ENCODE assay signal across 1 cellular context in the genomic region with DNA sequence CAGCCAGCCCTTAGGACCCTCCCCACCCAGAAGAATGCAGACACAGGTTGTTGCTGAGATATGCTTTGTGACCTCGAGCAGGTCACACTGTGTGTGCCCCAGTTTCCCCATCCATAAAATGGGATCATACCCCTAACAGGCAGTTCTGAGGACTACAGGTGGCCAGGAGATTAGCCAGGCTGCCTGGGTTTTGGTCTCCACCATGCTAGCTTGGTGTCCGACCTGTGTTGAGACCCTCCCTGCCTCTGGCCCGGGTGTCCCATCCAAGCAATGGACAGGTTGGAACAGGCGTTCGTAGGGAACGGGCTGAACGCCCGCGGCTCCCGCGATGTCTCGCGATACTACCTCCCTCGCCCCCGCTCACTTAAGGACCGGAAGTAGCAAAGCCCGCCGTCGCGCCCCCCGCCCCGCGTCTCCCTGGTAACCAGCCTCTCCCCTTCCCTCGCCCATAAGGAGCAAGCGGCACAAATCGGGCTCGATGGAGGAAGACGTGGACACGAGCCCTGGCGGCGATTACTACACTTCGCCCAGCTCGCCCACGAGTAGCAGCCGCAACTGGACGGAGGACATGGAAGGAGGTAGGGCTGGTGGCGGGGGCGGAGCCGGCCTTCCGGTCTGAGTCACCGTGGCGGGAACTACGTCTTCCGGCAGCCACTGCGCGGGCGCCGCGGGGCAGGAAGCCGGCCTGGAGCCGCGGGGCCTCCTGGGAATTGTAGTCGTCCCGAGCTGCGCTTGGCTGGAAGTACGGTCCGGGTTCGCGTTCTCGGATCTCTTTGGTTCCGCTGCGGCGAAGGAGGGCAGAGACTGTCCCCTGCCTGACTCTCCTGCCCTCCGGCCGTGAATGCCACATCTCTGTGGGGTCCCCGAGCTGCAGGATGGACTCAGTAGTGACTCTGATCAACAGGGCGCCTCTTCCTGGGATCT.
TF ChIP-seq lines count a peak whose summit lies in the region.

No MANE protein-coding gene starts in this region.

TF ChIP-seq in HepG2, 621 proteins besides CTCF, POLR2A, EP300 and RAD21 (continued from another document and continues in another):
- no peak for TF ChIP-seq ELK4 (CRISPR knock-in tag; IDR thresholded peaks at IDR 0.05; ENCODE audit: borderline replicate concordance)
- TF ChIP-seq PHF21A (CRISPR knock-in tag; IDR thresholded peaks at IDR 0.05): 0 out of 2 replicates have a peak, but pooled peaks have one; percentile 26
- no peak for TF ChIP-seq ZNF337 (CRISPR knock-in tag; IDR thresholded peaks at IDR 0.05; ENCODE audit: borderline replicate concordance, low read depth)
- no peak for TF ChIP-seq HNRNPK (IDR thresholded peaks at IDR 0.05; ENCODE audit: low read depth, low read length, poor library complexity, severe bottlenecking)
- TF ChIP-seq ZNF12 (CRISPR knock-in tag; IDR thresholded peaks at IDR 0.05): no peak
- no peak for TF ChIP-seq PAF1 (CRISPR knock-in tag; IDR thresholded peaks at IDR 0.05)
- TF ChIP-seq NFE2 (CRISPR knock-in tag; IDR thresholded peaks at IDR 0.05): no peak
- no peak for TF ChIP-seq ZBTB34 (CRISPR knock-in tag; IDR thresholded peaks at IDR 0.05)
- TF ChIP-seq SP1 (IDR thresholded peaks at IDR 0.05): no peak
- TF ChIP-seq SP1 (CRISPR knock-in tag; IDR thresholded peaks at IDR 0.05): peak; percentile 50; the same call in 1 of the 2 replicates
- peak; percentile 22; the same call in 1 of the 2 replicates for TF ChIP-seq KDM1A (CRISPR knock-in tag; IDR thresholded peaks at IDR 0.05)
- TF ChIP-seq, protein P1, sequence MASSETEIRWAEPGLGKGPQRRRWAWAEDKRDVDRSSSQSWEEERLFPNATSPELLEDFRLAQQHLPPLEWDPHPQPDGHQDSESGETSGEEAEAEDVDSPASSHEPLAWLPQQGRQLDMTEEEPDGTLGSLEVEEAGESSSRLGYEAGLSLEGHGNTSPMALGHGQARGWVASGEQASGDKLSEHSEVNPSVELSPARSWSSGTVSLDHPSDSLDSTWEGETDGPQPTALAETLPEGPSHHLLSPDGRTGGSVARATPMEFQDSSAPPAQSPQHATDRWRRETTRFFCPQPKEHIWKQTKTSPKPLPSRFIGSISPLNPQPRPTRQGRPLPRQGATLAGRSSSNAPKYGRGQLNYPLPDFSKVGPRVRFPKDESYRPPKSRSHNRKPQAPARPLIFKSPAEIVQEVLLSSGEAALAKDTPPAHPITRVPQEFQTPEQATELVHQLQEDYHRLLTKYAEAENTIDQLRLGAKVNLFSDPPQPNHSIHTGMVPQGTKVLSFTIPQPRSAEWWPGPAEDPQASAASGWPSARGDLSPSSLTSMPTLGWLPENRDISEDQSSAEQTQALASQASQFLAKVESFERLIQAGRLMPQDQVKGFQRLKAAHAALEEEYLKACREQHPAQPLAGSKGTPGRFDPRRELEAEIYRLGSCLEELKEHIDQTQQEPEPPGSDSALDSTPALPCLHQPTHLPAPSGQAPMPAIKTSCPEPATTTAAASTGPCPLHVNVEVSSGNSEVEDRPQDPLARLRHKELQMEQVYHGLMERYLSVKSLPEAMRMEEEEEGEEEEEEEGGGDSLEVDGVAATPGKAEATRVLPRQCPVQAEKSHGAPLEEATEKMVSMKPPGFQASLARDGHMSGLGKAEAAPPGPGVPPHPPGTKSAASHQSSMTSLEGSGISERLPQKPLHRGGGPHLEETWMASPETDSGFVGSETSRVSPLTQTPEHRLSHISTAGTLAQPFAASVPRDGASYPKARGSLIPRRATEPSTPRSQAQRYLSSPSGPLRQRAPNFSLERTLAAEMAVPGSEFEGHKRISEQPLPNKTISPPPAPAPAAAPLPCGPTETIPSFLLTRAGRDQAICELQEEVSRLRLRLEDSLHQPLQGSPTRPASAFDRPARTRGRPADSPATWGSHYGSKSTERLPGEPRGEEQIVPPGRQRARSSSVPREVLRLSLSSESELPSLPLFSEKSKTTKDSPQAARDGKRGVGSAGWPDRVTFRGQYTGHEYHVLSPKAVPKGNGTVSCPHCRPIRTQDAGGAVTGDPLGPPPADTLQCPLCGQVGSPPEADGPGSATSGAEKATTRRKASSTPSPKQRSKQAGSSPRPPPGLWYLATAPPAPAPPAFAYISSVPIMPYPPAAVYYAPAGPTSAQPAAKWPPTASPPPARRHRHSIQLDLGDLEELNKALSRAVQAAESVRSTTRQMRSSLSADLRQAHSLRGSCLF (CRISPR knock-in tag; IDR thresholded peaks at IDR 0.05; ENCODE audit: borderline replicate concordance): no peak
- TF ChIP-seq, protein P2, sequence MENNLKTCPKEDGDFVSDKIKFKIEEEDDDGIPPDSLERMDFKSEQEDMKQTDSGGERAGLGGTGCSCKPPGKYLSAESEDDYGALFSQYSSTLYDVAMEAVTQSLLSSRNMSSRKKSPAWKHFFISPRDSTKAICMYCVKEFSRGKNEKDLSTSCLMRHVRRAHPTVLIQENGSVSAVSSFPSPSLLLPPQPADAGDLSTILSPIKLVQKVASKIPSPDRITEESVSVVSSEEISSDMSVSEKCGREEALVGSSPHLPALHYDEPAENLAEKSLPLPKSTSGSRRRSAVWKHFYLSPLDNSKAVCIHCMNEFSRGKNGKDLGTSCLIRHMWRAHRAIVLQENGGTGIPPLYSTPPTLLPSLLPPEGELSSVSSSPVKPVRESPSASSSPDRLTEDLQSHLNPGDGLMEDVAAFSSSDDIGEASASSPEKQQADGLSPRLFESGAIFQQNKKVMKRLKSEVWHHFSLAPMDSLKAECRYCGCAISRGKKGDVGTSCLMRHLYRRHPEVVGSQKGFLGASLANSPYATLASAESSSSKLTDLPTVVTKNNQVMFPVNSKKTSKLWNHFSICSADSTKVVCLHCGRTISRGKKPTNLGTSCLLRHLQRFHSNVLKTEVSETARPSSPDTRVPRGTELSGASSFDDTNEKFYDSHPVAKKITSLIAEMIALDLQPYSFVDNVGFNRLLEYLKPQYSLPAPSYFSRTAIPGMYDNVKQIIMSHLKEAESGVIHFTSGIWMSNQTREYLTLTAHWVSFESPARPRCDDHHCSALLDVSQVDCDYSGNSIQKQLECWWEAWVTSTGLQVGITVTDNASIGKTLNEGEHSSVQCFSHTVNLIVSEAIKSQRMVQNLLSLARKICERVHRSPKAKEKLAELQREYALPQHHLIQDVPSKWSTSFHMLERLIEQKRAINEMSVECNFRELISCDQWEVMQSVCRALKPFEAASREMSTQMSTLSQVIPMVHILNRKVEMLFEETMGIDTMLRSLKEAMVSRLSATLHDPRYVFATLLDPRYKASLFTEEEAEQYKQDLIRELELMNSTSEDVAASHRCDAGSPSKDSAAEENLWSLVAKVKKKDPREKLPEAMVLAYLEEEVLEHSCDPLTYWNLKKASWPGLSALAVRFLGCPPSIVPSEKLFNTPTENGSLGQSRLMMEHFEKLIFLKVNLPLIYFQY (CRISPR knock-in tag; IDR thresholded peaks at IDR 0.05; ENCODE audit: borderline replicate concordance): no peak
- peak; percentile 91 for TF ChIP-seq SUZ12 (IDR thresholded peaks at IDR 0.05; ENCODE audit: low read depth, low read length)
- TF ChIP-seq ZFP37 (CRISPR knock-in tag; IDR thresholded peaks at IDR 0.05; ENCODE audit: borderline replicate concordance): no peak
- TF ChIP-seq HOXA7 (CRISPR knock-in tag; IDR thresholded peaks at IDR 0.05): no peak
- peak; percentile 34 for TF ChIP-seq TFDP1 (CRISPR knock-in tag; IDR thresholded peaks at IDR 0.05; ENCODE audit: borderline replicate concordance)
- no peak for TF ChIP-seq SP140L (CRISPR knock-in tag; IDR thresholded peaks at IDR 0.05; ENCODE audit: borderline replicate concordance)
- TF ChIP-seq AHR (CRISPR knock-in tag; IDR thresholded peaks at IDR 0.05): no peak
- no peak for TF ChIP-seq ISX (CRISPR knock-in tag; conservative IDR thresholded peaks at IDR 0.05)
- no peak for TF ChIP-seq MAFG (CRISPR knock-in tag; IDR thresholded peaks at IDR 0.05)
- TF ChIP-seq ZNF547 (CRISPR knock-in tag; IDR thresholded peaks at IDR 0.05): no peak
- no peak for TF ChIP-seq ATF6 (CRISPR knock-in tag; conservative IDR thresholded peaks at IDR 0.05)
- TF ChIP-seq MLLT10 (CRISPR knock-in tag; IDR thresholded peaks at IDR 0.05): no peak
- TF ChIP-seq FOSL1 (CRISPR knock-in tag; IDR thresholded peaks at IDR 0.05; ENCODE audit: borderline replicate concordance): peak; percentile 85
- TF ChIP-seq ZNF614 (CRISPR knock-in tag; IDR thresholded peaks at IDR 0.05; ENCODE audit: borderline replicate concordance): 0 out of 2 replicates have a peak, but pooled peaks have one; percentile 25
- no peak for TF ChIP-seq SNAPC2 (CRISPR knock-in tag; IDR thresholded peaks at IDR 0.05)
- peak; percentile 92 for TF ChIP-seq KAT8 (CRISPR knock-in tag; IDR thresholded peaks at IDR 0.05)
- TF ChIP-seq ZMYM2 (CRISPR knock-in tag; IDR thresholded peaks at IDR 0.05): no peak
- no peak for TF ChIP-seq FOXM1 (CRISPR knock-in tag; IDR thresholded peaks at IDR 0.05)
- TF ChIP-seq ZNF484 (CRISPR knock-in tag; IDR thresholded peaks at IDR 0.05; ENCODE audit: borderline replicate concordance, low read depth): no peak
- TF ChIP-seq MZF1 (CRISPR knock-in tag; IDR thresholded peaks at IDR 0.05; ENCODE audit: borderline replicate concordance): no peak
- TF ChIP-seq HMG20B (CRISPR knock-in tag; conservative IDR thresholded peaks at IDR 0.05): no peak
- TF ChIP-seq, protein P3, sequence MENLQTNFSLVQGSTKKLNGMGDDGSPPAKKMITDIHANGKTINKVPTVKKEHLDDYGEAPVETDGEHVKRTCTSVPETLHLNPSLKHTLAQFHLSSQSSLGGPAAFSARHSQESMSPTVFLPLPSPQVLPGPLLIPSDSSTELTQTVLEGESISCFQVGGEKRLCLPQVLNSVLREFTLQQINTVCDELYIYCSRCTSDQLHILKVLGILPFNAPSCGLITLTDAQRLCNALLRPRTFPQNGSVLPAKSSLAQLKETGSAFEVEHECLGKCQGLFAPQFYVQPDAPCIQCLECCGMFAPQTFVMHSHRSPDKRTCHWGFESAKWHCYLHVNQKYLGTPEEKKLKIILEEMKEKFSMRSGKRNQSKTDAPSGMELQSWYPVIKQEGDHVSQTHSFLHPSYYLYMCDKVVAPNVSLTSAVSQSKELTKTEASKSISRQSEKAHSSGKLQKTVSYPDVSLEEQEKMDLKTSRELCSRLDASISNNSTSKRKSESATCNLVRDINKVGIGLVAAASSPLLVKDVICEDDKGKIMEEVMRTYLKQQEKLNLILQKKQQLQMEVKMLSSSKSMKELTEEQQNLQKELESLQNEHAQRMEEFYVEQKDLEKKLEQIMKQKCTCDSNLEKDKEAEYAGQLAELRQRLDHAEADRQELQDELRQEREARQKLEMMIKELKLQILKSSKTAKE (CRISPR knock-in tag; IDR thresholded peaks at IDR 0.05; ENCODE audit: borderline replicate concordance): no peak
- TF ChIP-seq HNF4A (CRISPR knock-in tag; IDR thresholded peaks at IDR 0.05): no peak
- no peak for TF ChIP-seq TCF12 (IDR thresholded peaks at IDR 0.05)
- TF ChIP-seq TCF12 (CRISPR knock-in tag; IDR thresholded peaks at IDR 0.05): no peak
- no peak for TF ChIP-seq ZNF3 (CRISPR knock-in tag; IDR thresholded peaks at IDR 0.05)
- TF ChIP-seq KLF9 (CRISPR knock-in tag; IDR thresholded peaks at IDR 0.05; ENCODE audit: low read depth): 0 out of 2 replicates have a peak, but pooled peaks have one; percentile 19
